10 cellular contexts compared by ENCODE assay signal in the genomic region with DNA sequence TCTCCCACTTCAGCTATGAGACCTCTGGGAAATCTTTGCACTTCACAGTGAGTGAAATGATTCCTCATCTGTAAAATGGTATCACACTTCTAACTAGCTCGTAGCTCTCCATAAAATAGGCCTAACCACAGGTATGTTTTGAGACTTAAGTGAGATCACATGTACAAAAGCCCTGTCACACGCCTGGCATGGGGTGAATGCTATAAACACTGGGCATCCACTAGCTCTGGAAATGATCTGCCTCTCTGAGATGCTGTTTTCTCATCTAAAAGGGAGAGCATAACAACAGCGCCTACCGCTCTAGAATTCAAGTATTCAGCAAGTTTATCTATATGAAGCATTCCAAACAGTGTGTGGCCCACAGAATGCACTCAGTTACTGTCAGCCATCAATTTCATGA. TPM values are rescaled to one million over a fixed set of nuclear protein-coding genes. Genes with fewer than 3 reads are reported as not detected.
A peak's percentile ranks its signal among the peaks of the same experiment; 100 is the strongest.
DNase-seq lines count a peak whose midpoint lies in the region; ATAC-seq and TF ChIP-seq lines count a peak whose summit lies in the region.
"Had no signal": no experiment of that assay in that cellular context is flagged by ENCODE, and none has a peak within 500 bp of the region (broad histone marks: within the 10 kb centered on the region; RNA-seq: fewer than 3 reads in every experiment).

No MANE protein-coding gene starts in this region.

- H3K27ac Mint-ChIP-seq in activated T-cell treated with anti-CD3 and anti-CD28 coated beads, Interleukin-2, amount 50 U/mL, for 72 hours = peak overlapping the region; percentile 64
- peak overlapping the region; percentile 94 for H3K27ac Mint-ChIP-seq in activated CD4-positive, alpha-beta memory T cell treated with anti-CD3 and anti-CD28 coated beads, Interleukin-2, amount 10 ng/mL, durations not matched to agents 7 days and 5 days
- H3K27ac Mint-ChIP-seq in CD14-positive monocyte = peak overlapping the region in 1 of 7 donors; percentile 2

- no peak for ATAC-seq in activated T-cell treated with anti-CD3 and anti-CD28 coated beads, Interleukin-2, amount 50 U/mL, for 72 hours (replicated peaks in 1 of 2)
- no peak for ATAC-seq in HG02588 (IDR thresholded peaks at IDR 0.05; ENCODE audit: unreplicated experiment)

- H3K36me3 Mint-ChIP-seq in activated T-cell treated with anti-CD3 and anti-CD28 coated beads, Interleukin-2, amount 50 U/mL, for 72 hours (ENCODE audit: insufficient read depth in 2 of 2) = peaks cover 3% of the 10 kb centered on the region in 2 donors
- peaks cover 7% of the 10 kb centered on the region for H3K36me3 Mint-ChIP-seq in activated CD4-positive, alpha-beta memory T cell treated with anti-CD3 and anti-CD28 coated beads, Interleukin-2, amount 10 ng/mL, durations not matched to agents 7 days and 5 days (ENCODE audit: low read depth)
- H3K36me3 Mint-ChIP-seq in CD14-positive monocyte = peaks cover 6 to 8% of the 10 kb centered on the region in 2 donors

- H3K4me3 ChIP-seq in subcutaneous abdominal adipose tissue (ENCODE audit: low read depth in 1 of 5, low read length in 5 of 5) = peak overlapping the region in 3 of 5 donors; percentile 85 to 94 (median 89)
- H3K4me3 ChIP-seq: SJSA1 had no signal

- no peaks in the 10 kb centered on the region for H3K9me3 Mint-ChIP-seq in activated T-cell treated with anti-CD3 and anti-CD28 coated beads, Interleukin-2, amount 50 U/mL, for 72 hours
- no peaks in the 10 kb centered on the region for H3K9me3 Mint-ChIP-seq in activated CD4-positive, alpha-beta memory T cell treated with anti-CD3 and anti-CD28 coated beads, Interleukin-2, amount 10 ng/mL, durations not matched to agents 7 days and 5 days
- H3K9me3 Mint-ChIP-seq in CD14-positive monocyte = no peaks in the 10 kb centered on the region

- peaks cover 63% of the 10 kb centered on the region for H3K4me1 Mint-ChIP-seq in activated T-cell treated with anti-CD3 and anti-CD28 coated beads, Interleukin-2, amount 50 U/mL, for 72 hours (ENCODE audit: low read depth)
- peaks cover 62% of the 10 kb centered on the region for H3K4me1 Mint-ChIP-seq in activated CD4-positive, alpha-beta memory T cell treated with anti-CD3 and anti-CD28 coated beads, Interleukin-2, amount 10 ng/mL, durations not matched to agents 7 days and 5 days
- H3K4me1 Mint-ChIP-seq in CD14-positive monocyte = peaks cover 43% of the 10 kb centered on the region

- peaks cover 0 to 6% (median 0%) of the 10 kb centered on the region in 5 donors for H3K36me3 ChIP-seq in subcutaneous abdominal adipose tissue (ENCODE audit: control insufficient read depth in 5 of 5, insufficient read depth in 5 of 5, low read length in 5 of 5)

- peak overlapping the region; percentile 88 for H3K27ac ChIP-seq in subcutaneous abdominal adipose tissue (ENCODE audit: low read depth, low read length)
- H3K27ac ChIP-seq: SJSA1 had no signal

- H3K27me3 Mint-ChIP-seq in activated T-cell treated with anti-CD3 and anti-CD28 coated beads, Interleukin-2, amount 50 U/mL, for 72 hours (ENCODE audit: low read depth) = no peaks in the 10 kb centered on the region
- no peaks in the 10 kb centered on the region for H3K27me3 Mint-ChIP-seq in activated CD4-positive, alpha-beta memory T cell treated with anti-CD3 and anti-CD28 coated beads, Interleukin-2, amount 10 ng/mL, durations not matched to agents 7 days and 5 days
- H3K27me3 Mint-ChIP-seq in CD14-positive monocyte (ENCODE audit: low read depth in 3 of 3) = peaks cover 0 to 2% (median 0%) of the 10 kb centered on the region in 3 donors

- peak overlapping the region in 4 of 5 donors; percentile 20 to 98 (median 94) for H3K9ac ChIP-seq in subcutaneous abdominal adipose tissue (ENCODE audit: low read length in 5 of 5)

- CTCF ChIA-PET in activated CD4-positive, alpha-beta memory T cell treated with anti-CD3 and anti-CD28 coated beads, Interleukin-2, amount 10 ng/mL, durations not matched to agents 7 days and 5 days (lab: Charles Lee) = interaction anchor here (3.2 kb wide), 1 partner anchor 22 kb away, joined by 16 read pairs; no protein-coding TSS in a partner anchor

- H3K4me1 ChIP-seq in subcutaneous abdominal adipose tissue (ENCODE audit: control insufficient read depth in 5 of 5, insufficient read depth in 5 of 5, low read length in 5 of 5) = peaks cover 38 to 83% (median 82%) of the 10 kb centered on the region in 5 donors

- intact Hi-C loops in CD14-positive monocyte (cut with micrococcal nuclease) = loop anchor here in 1 of 2 donors (10.0 kb wide), 1 partner anchor 148 kb away; no protein-coding TSS in a partner anchor

- DNase-seq in activated T-cell treated with anti-CD3 and anti-CD28 coated beads, Interleukin-2, amount 50 U/mL, for 72 hours = no peak
- no peak for DNase-seq in activated T-cell treated with anti-CD3 and anti-CD28 coated beads, Interleukin-2, amount 50 U/mL, for 1 hour
- no peak for DNase-seq in activated CD4-positive, alpha-beta memory T cell treated with anti-CD3 and anti-CD28 coated beads, Interleukin-2, amount 10 ng/mL, durations not matched to agents 7 days and 5 days
- DNase-seq in iris pigment epithelial cell (ENCODE audit: low read depth) = peak; percentile 38
- DNase-seq in CD14-positive monocyte (ENCODE audit: low spot score) = no peak
- no peak for DNase-seq in DMS53 treated with DMSO at 0.1 percent for 48 hours (lab: John Stamatoyannopoulos, UW; ENCODE audit: unreplicated experiment)
- DNase-seq: stimulated activated CD4-positive, alpha-beta T cell treated with anti-CD3 and anti-CD28 coated beads, Interleukin-12 subunit alpha, Interleukin-12 subunit beta, amount 100 ng/mL, for 4 hours had no signal

- POLR2A ChIA-PET in activated CD4-positive, alpha-beta memory T cell treated with anti-CD3 and anti-CD28 coated beads, Interleukin-2, amount 10 ng/mL, durations not matched to agents 7 days and 5 days (lab: Charles Lee) = interaction anchor here (1.2 kb wide), 1 partner anchor 13 kb away, joined by 5 read pairs; no protein-coding TSS in a partner anchor

- H3K27me3 ChIP-seq in subcutaneous abdominal adipose tissue (ENCODE audit: control insufficient read depth in 5 of 5, insufficient read depth in 4 of 5, low read length in 5 of 5) = no peaks in the 10 kb centered on the region
- H3K27me3 ChIP-seq: SJSA1 had no signal

- H3K9me3 ChIP-seq in subcutaneous abdominal adipose tissue (ENCODE audit: control insufficient read depth in 5 of 5, low read length in 5 of 5) = no peaks in the 10 kb centered on the region
- H3K9me3 ChIP-seq: SJSA1 had no signal

- H3K4me3 Mint-ChIP-seq in activated T-cell treated with anti-CD3 and anti-CD28 coated beads, Interleukin-2, amount 50 U/mL, for 72 hours = peak overlapping the region; percentile 86 to 98
- peak overlapping the region; percentile 94 for H3K4me3 Mint-ChIP-seq in activated CD4-positive, alpha-beta memory T cell treated with anti-CD3 and anti-CD28 coated beads, Interleukin-2, amount 10 ng/mL, durations not matched to agents 7 days and 5 days
- no peak overlapping the region for H3K4me3 Mint-ChIP-seq in CD14-positive monocyte

- TF ChIP-seq CTCF in CD14-positive monocyte (IDR thresholded peaks at IDR 0.05) = no peak

RNA-seq across cellular contexts. Expression of a gene that starts 2.2 kb away (rescaled TPM):
- 100 to 1,000 TPM; 190 to 197 TPM for total RNA-seq in activated T-cell treated with anti-CD3 and anti-CD28 coated beads, Interleukin-2, amount 50 U/mL, for 72 hours
- total RNA-seq in activated CD4-positive, alpha-beta memory T cell treated with anti-CD3 and anti-CD28 coated beads, Interleukin-2, amount 10 ng/mL, durations not matched to agents 7 days and 5 days = 100 to 1,000 TPM; 142 to 150 TPM
- 10 to 100 TPM; 11.4 to 16.3 TPM for polyA plus RNA-seq in CD14-positive monocyte

RNA-seq across cellular contexts. Expression of a gene that starts 56.4 kb away (rescaled TPM):
- total RNA-seq in activated T-cell treated with anti-CD3 and anti-CD28 coated beads, Interleukin-2, amount 50 U/mL, for 72 hours = 1 to 10 TPM in 1 of 2 donors, under 1 TPM in 1; 0.81 to 1.2 TPM
- not detected for total RNA-seq in activated CD4-positive, alpha-beta memory T cell treated with anti-CD3 and anti-CD28 coated beads, Interleukin-2, amount 10 ng/mL, durations not matched to agents 7 days and 5 days
- not detected for polyA plus RNA-seq in CD14-positive monocyte
- total RNA-seq: SJSA1 had no signal

Comparison
In these comparisons a context has a peak if more than half of its experiments do, and no peak if none do; other contexts are left out.
1. H3K4me3 Mint-ChIP-seq: peak in activated T-cell treated with anti-CD3 and anti-CD28 coated beads, Interleukin-2, amount 50 U/mL, for 72 hours (2 of 2) and activated CD4-positive, alpha-beta memory T cell treated with anti-CD3 and anti-CD28 coated beads, Interleukin-2, amount 10 ng/mL, durations not matched to agents 7 days and 5 days (single experiment); none in CD14-positive monocyte (0 of 2).